14 cellular contexts compared by ENCODE assay signal in the genomic region with DNA sequence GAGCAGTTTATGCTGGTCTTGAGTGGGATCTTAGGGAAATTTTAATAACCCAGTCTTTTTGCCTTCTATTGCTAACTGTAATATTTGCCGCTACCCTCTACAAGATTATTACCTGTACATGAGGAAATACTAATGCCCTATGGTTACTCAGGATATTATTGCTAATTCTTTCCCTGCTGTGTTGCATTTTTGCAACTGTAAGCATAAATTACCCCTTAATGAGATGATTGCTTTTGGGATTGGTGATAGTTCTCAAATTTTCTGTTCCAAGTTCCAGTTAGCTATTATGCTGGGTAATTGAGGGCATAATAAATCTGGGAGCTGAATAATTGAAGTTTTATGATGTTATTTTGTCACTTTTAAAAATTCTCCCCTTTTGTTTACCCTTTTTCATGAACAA. TPM values are rescaled to one million over a fixed set of nuclear protein-coding genes. Genes with fewer than 3 reads are reported as not detected.
DNase-seq lines count a peak whose midpoint lies in the region; ATAC-seq and TF ChIP-seq lines count a peak whose summit lies in the region.
"Had no signal": no experiment of that assay in that cellular context is flagged by ENCODE, and none has a peak within 500 bp of the region (broad histone marks: within the 10 kb centered on the region; RNA-seq: fewer than 3 reads in every experiment).

No MANE protein-coding gene starts in this region.

- no peak overlapping the region for H3K23ac ChIP-seq in mesenchymal stem cell (ENCODE audit: low read length in 2 of 2)

- H3F3A ChIP-seq in SK-N-SH (replicated peaks; ENCODE audit: insufficient read depth) = peaks cover 4% of the 10 kb centered on the region

- peak overlapping the region; percentile 64 for H3K27ac Mint-ChIP-seq in activated T-helper 1 cell treated with anti-CD3 and anti-CD28 coated beads, Interleukin-12 subunit alpha, Interleukin-12 subunit beta, Interleukin-2, Interleukin-4 antibody, amounts not matched to agents 30 ng/mL and 10 ng/mL and 1 ng/mL, durations not matched to agents 14 hours and 24 hours and 36 hours

- CTCF ChIA-PET in SK-N-SH (lab: Yijun Ruan, JAX) = interaction anchor here (0.7 to 1.2 kb wide), 2 partner anchors 67 to 74 kb away, joined by 3 to 4 read pairs; no protein-coding TSS in a partner anchor

- DNase-seq in left ventricle myocardium inferior (no peak), right cardiac atrium (no peak), mesenchymal stem cell (no peak), vagina (ENCODE audit: extremely low spot score in 2 of 2) (no peak), SK-N-SH (no peak), NCI-H1694 treated with DMSO at 0.1 percent for 48 hours (lab: John Stamatoyannopoulos, UW) (no peak)
- no peak for DNase-seq in activated T-helper 1 cell treated with anti-CD3 and anti-CD28 coated beads, Interleukin-12 subunit alpha, Interleukin-12 subunit beta, Interleukin-2, Interleukin-4 antibody, amounts not matched to agents 30 ng/mL and 10 ng/mL and 1 ng/mL, durations not matched to agents 14 hours and 24 hours and 36 hours (ENCODE audit: low spot score)
- DNase-seq: adrenal gland; cortex of kidney; MG63; stimulated activated CD8-positive, alpha-beta memory T cell treated with anti-CD3 and anti-CD28 coated beads, Interleukin-4, amount 100 ng/mL, for 48 hours had no signal

- H3K36me3 ChIP-seq in left ventricle myocardium inferior = peaks cover 14% of the 10 kb centered on the region
- H3K36me3 ChIP-seq in mesenchymal stem cell (ENCODE audit: control insufficient read depth in 1 of 2, insufficient read depth in 2 of 2, low read depth in 1 of 2, low read length in 2 of 2) = peaks cover 0 to 14% of the 10 kb centered on the region in 2 experiments
- no peaks in the 10 kb centered on the region for H3K36me3 ChIP-seq in vagina
- peaks cover 2 to 9% of the 10 kb centered on the region in 2 experiments for H3K36me3 ChIP-seq in SK-N-SH (replicated peaks in 1 of 2; ENCODE audit: control insufficient read depth in 1 of 2, insufficient read depth in 2 of 2, low read length in 1 of 2)
- H3K36me3 ChIP-seq: adrenal gland had no signal

- H3K36me3 Mint-ChIP-seq in activated T-helper 1 cell treated with anti-CD3 and anti-CD28 coated beads, Interleukin-12 subunit alpha, Interleukin-12 subunit beta, Interleukin-2, Interleukin-4 antibody, amounts not matched to agents 30 ng/mL and 10 ng/mL and 1 ng/mL, durations not matched to agents 14 hours and 24 hours and 36 hours (ENCODE audit: low read depth) = peaks cover 38% of the 10 kb centered on the region

- no peak overlapping the region for H2BK12ac ChIP-seq in mesenchymal stem cell (ENCODE audit: low read length in 2 of 2)

- H4K20me1 ChIP-seq in SK-N-SH (ENCODE audit: insufficient read depth) = no peaks in the 10 kb centered on the region

- no peak overlapping the region for H3K14ac ChIP-seq in mesenchymal stem cell (ENCODE audit: low read length in 2 of 2)

- TF ChIP-seq EP300 in SK-N-SH (IDR thresholded peaks at IDR 0.05; ENCODE audit: borderline replicate concordance in 1 of 2, low read depth in 1 of 2, low read length in 1 of 2) = no peak

- no peak overlapping the region for H2BK15ac ChIP-seq in mesenchymal stem cell (ENCODE audit: low read depth, poor library complexity, severe bottlenecking)

- H3K9ac ChIP-seq in mesenchymal stem cell (ENCODE audit: low read length) (peak overlapping the region; percentile 82), SK-N-SH (no peak overlapping the region)

- 93% methylated on average over 1 of the region's 1 CpG for WGBS in right cardiac atrium
- no CpG with 5 or more reads among the region's 1 CpG for WGBS in mesenchymal stem cell
- 71% methylated on average over 1 of the region's 1 CpG for WGBS in SK-N-SH (ENCODE audit: low lambda C conversion rate)

- H3K27me3 Mint-ChIP-seq in activated T-helper 1 cell treated with anti-CD3 and anti-CD28 coated beads, Interleukin-12 subunit alpha, Interleukin-12 subunit beta, Interleukin-2, Interleukin-4 antibody, amounts not matched to agents 30 ng/mL and 10 ng/mL and 1 ng/mL, durations not matched to agents 14 hours and 24 hours and 36 hours (ENCODE audit: insufficient read depth) = no peaks in the 10 kb centered on the region

- H3K18ac ChIP-seq in mesenchymal stem cell (ENCODE audit: low read depth in 1 of 2, low read length in 2 of 2) = no peak overlapping the region

- peaks cover 84% of the 10 kb centered on the region for H3K79me2 ChIP-seq in SK-N-SH (ENCODE audit: insufficient read depth)

- no peak overlapping the region for H3K4me2 ChIP-seq in mesenchymal stem cell (ENCODE audit: low read length, poor library complexity, severe bottlenecking)
- H3K4me2 ChIP-seq in SK-N-SH = no peak overlapping the region

- peaks cover 6% of the 10 kb centered on the region; the same call in 1 of the 2 replicates for H3K9me2 ChIP-seq in SK-N-SH

- no peak for ATAC-seq in right cardiac atrium
- no peak for ATAC-seq in HG03378 (IDR thresholded peaks at IDR 0.05; ENCODE audit: unreplicated experiment)
- ATAC-seq: SK-N-SH treated with all-trans-retinoic acid at 6 μM for 48 hours had no signal

- TF ChIP-seq RAD21 in SK-N-SH (IDR thresholded peaks at IDR 0.05; ENCODE audit: low read length) = no peak

- intact Hi-C loops in left ventricle myocardium inferior (cut with micrococcal nuclease) = no loop called here
- intact Hi-C loops in right cardiac atrium (cut with DNase I) = no loop called here
- intact Hi-C loops in activated T-helper 1 cell treated with anti-CD3 and anti-CD28 coated beads, Interleukin-12 subunit alpha, Interleukin-12 subunit beta, Interleukin-2, Interleukin-4 antibody, amounts not matched to agents 30 ng/mL and 10 ng/mL and 1 ng/mL, durations not matched to agents 14 hours and 24 hours and 36 hours (cut with micrococcal nuclease) = loop anchor here (5.0 kb wide), 2 partner anchors 565 to 1670 kb away; a partner anchor contains a TSS
- intact Hi-C loops in vagina (cut with DNase I) = no loop called here

- POLR2A ChIA-PET in SK-N-SH (lab: Yijun Ruan, JAX) = no interaction called here

- no peak for TF ChIP-seq CTCF in left ventricle myocardium inferior (IDR thresholded peaks at IDR 0.05; ENCODE audit: borderline replicate concordance)
- no peak for TF ChIP-seq CTCF in vagina (IDR thresholded peaks at IDR 0.05)
- no peak for TF ChIP-seq CTCF in SK-N-SH (IDR thresholded peaks at IDR 0.05)

- no peak overlapping the region for H2BK120ac ChIP-seq in mesenchymal stem cell (ENCODE audit: low read depth, low read length)

- H2BK5ac ChIP-seq in mesenchymal stem cell (ENCODE audit: low read depth, low read length, poor library complexity, severe bottlenecking) = no peak overlapping the region

- H3K4me1 ChIP-seq in left ventricle myocardium inferior (peaks cover 67% of the 10 kb centered on the region), right cardiac atrium (ENCODE audit: control insufficient read depth, insufficient read depth, low read length) (peaks cover 3% of the 10 kb centered on the region), mesenchymal stem cell (ENCODE audit: control insufficient read depth, insufficient read depth, low read depth, low read length) (peaks cover 2% of the 10 kb centered on the region), vagina (peaks cover 48% of the 10 kb centered on the region), SK-N-SH (ENCODE audit: control insufficient read depth in 1 of 2, insufficient read depth in 2 of 2, low read depth in 1 of 2, low read length in 1 of 2) (peaks cover 6 to 9% of the 10 kb centered on the region in 2 experiments; a peak in 3 of 4 replicates)

- no peak for TF ChIP-seq POLR2A in vagina (IDR thresholded peaks at IDR 0.05)

- no peak overlapping the region for H2AK5ac ChIP-seq in mesenchymal stem cell (ENCODE audit: low read length, severe bottlenecking)

- H3K9me3 ChIP-seq in left ventricle myocardium inferior (replicated peaks) (peaks cover 19% of the 10 kb centered on the region), right cardiac atrium (ENCODE audit: control insufficient read depth, low read length) (no peaks in the 10 kb centered on the region), mesenchymal stem cell (ENCODE audit: control insufficient read depth, low read length) (no peaks in the 10 kb centered on the region), vagina (no peaks in the 10 kb centered on the region), SK-N-SH (0 out of 2 replicates have a peak, but pooled peaks cover 7% of the 10 kb centered on the region)
- H3K9me3 ChIP-seq: adrenal gland had no signal

- H3K4me3 Mint-ChIP-seq in activated T-helper 1 cell treated with anti-CD3 and anti-CD28 coated beads, Interleukin-12 subunit alpha, Interleukin-12 subunit beta, Interleukin-2, Interleukin-4 antibody, amounts not matched to agents 30 ng/mL and 10 ng/mL and 1 ng/mL, durations not matched to agents 14 hours and 24 hours and 36 hours = peak overlapping the region; percentile 89

- peaks cover 79% of the 10 kb centered on the region for H3K4me1 Mint-ChIP-seq in activated T-helper 1 cell treated with anti-CD3 and anti-CD28 coated beads, Interleukin-12 subunit alpha, Interleukin-12 subunit beta, Interleukin-2, Interleukin-4 antibody, amounts not matched to agents 30 ng/mL and 10 ng/mL and 1 ng/mL, durations not matched to agents 14 hours and 24 hours and 36 hours (ENCODE audit: low read depth)

- H3K9me3 Mint-ChIP-seq in activated T-helper 1 cell treated with anti-CD3 and anti-CD28 coated beads, Interleukin-12 subunit alpha, Interleukin-12 subunit beta, Interleukin-2, Interleukin-4 antibody, amounts not matched to agents 30 ng/mL and 10 ng/mL and 1 ng/mL, durations not matched to agents 14 hours and 24 hours and 36 hours = no peaks in the 10 kb centered on the region

- no peak overlapping the region for H3K4ac ChIP-seq in mesenchymal stem cell (ENCODE audit: low read depth in 1 of 2, low read length in 2 of 2)

- H2AFZ ChIP-seq in mesenchymal stem cell (ENCODE audit: low read depth, low read length) (no peak overlapping the region), SK-N-SH (ENCODE audit: low read depth) (no peak overlapping the region)

- H3K79me1 ChIP-seq in mesenchymal stem cell (replicated peaks; ENCODE audit: low read length, poor library complexity, severe bottlenecking) = no peaks in the 10 kb centered on the region

- H4K91ac ChIP-seq in mesenchymal stem cell (ENCODE audit: low read length) = no peak overlapping the region

- H3K27ac ChIP-seq in left ventricle myocardium inferior (replicated peaks) (peak overlapping the region; percentile 24), right cardiac atrium (ENCODE audit: low read length) (no peak overlapping the region), mesenchymal stem cell (ENCODE audit: low read length, poor library complexity, severe bottlenecking) (no peak overlapping the region), vagina (peak overlapping the region; percentile 11), SK-N-SH (ENCODE audit: low read depth in 2 of 2, low read length in 1 of 2) (no peak overlapping the region)

- H3K4me3 ChIP-seq in left ventricle myocardium inferior (peak overlapping the region; percentile 61), right cardiac atrium (ENCODE audit: low read length) (no peak overlapping the region), mesenchymal stem cell (ENCODE audit: insufficient read depth in 1 of 2, low read depth in 1 of 2, low read length in 2 of 2) (peak overlapping the region in 1 of 2 experiments; percentile 71), vagina (no peak overlapping the region), SK-N-SH (ENCODE audit: low read depth in 2 of 2, low read length in 1 of 2) (no peak overlapping the region)
- H3K4me3 ChIP-seq: lung, MG63 had no signal

- H4K8ac ChIP-seq in mesenchymal stem cell (ENCODE audit: low read length) = no peak overlapping the region

- H3K27me3 ChIP-seq in left ventricle myocardium inferior (ENCODE audit: low read depth) (no peaks in the 10 kb centered on the region), right cardiac atrium (ENCODE audit: control insufficient read depth, insufficient read depth) (no peaks in the 10 kb centered on the region), mesenchymal stem cell (ENCODE audit: control insufficient read depth in 1 of 2, insufficient read depth in 1 of 2, low read length in 2 of 2) (no peaks in the 10 kb centered on the region), vagina (no peaks in the 10 kb centered on the region), SK-N-SH (ENCODE audit: insufficient read depth) (no peaks in the 10 kb centered on the region)
- H3K27me3 ChIP-seq: adrenal gland, MG63 had no signal

RNA-seq across cellular contexts. Expression of a gene that starts 22.0 kb away (rescaled TPM):
- 64.3 TPM for total RNA-seq in left ventricle myocardium inferior
- 10 to 100 TPM; 61.4 to 77.7 (median 74.6) TPM for total RNA-seq in right cardiac atrium
- 13.3 TPM for polyA plus RNA-seq in right cardiac atrium
- total RNA-seq in activated T-helper 1 cell treated with anti-CD3 and anti-CD28 coated beads, Interleukin-12 subunit alpha, Interleukin-12 subunit beta, Interleukin-2, Interleukin-4 antibody, amounts not matched to agents 30 ng/mL and 10 ng/mL and 1 ng/mL, durations not matched to agents 14 hours and 24 hours and 36 hours = 66.4 and 71.6 TPM in 2 replicates
- polyA plus RNA-seq in mesenchymal stem cell (2013, experiment 1 of 2) = 14.7 TPM
- polyA plus RNA-seq in mesenchymal stem cell (2013, experiment 2 of 2) = 13.8 TPM
- 46.4 TPM for total RNA-seq in vagina
- polyA plus RNA-seq in SK-N-SH (2012; rRNA removed) = 2.8 and 3.4 TPM in 2 replicates
- polyA plus RNA-seq in SK-N-SH (2012; cell fraction: cytosol; rRNA removed) = 3.1 and 3.9 TPM in 2 replicates
- 3.8 and 5.2 TPM in 2 replicates for polyA plus RNA-seq in SK-N-SH (2012; cell fraction: nucleus; rRNA removed)

Comparison
In these comparisons a context has a peak if more than half of its experiments do, and no peak if none do; other contexts are left out.
1. H3K27ac ChIP-seq: peak in left ventricle myocardium inferior (single experiment) and vagina (single experiment); none in right cardiac atrium (single experiment), mesenchymal stem cell (single experiment) and SK-N-SH (0 of 2).